Comparison of ENCODE assay signal across 8 cellular contexts in genomic region chr5:78534148-78535009, GRCh38.
DNase-seq lines count a peak whose midpoint lies in the region; ATAC-seq and TF ChIP-seq lines count a peak whose summit lies in the region.

No MANE protein-coding gene starts in this region.

- TF ChIP-seq POLR2A in NB4 (IDR thresholded peaks at IDR 0.05; ENCODE audit: extremely low read depth, insufficient read length) (no peak), tibial nerve (IDR thresholded peaks at IDR 0.05) (peak; percentile 20 to 31)

- H3K4me1 ChIP-seq in endodermal cell (ENCODE audit: control insufficient read depth, insufficient read depth, low read length) (peaks cover 4% of the 10 kb centered on the region), tibial nerve (peaks cover 0 to 51% (median 15%) of the 10 kb centered on the region in 4 donors)

- TF ChIP-seq EP300 in tibial nerve (IDR thresholded peaks at IDR 0.05): peak in 1 of 2 donors; percentile 83

- H3K4me3 Mint-ChIP-seq in endodermal cell: no peak overlapping the region
- no peak overlapping the region for H3K4me3 Mint-ChIP-seq in mesothelial cell of epicardium

- 92 to 94% methylated on average over 18 to 26 of the region's 26 CpGs for WGBS in endodermal cell (ENCODE audit: insufficient coverage in 1 of 2, insufficient read length in 1 of 2), 2 experiments
- 58 to 64% methylated on average over 26 of the region's 26 CpGs for WGBS in tibial nerve, 2 donors

- H3K9me3 Mint-ChIP-seq in endodermal cell (no peaks in the 10 kb centered on the region), mesothelial cell of epicardium (no peaks in the 10 kb centered on the region)

- no peak overlapping the region for H3K9ac ChIP-seq in endodermal cell (ENCODE audit: extremely low read depth, low read length, poor library complexity, severe bottlenecking)

- H3K4me3 ChIP-seq in NB4 (ENCODE audit: low read depth, low read length) (no peak overlapping the region), endodermal cell (ENCODE audit: low read length) (no peak overlapping the region), tibial nerve (peak overlapping the region in 1 of 4 donors; percentile 15)

- H3K27me3 ChIP-seq in endodermal cell (ENCODE audit: control insufficient read depth, insufficient read depth, low read length, poor library complexity, severe bottlenecking) (no peaks in the 10 kb centered on the region), tibial nerve (no peaks in the 10 kb centered on the region)

- no peaks in the 10 kb centered on the region for H3K9me3 ChIP-seq in endodermal cell (ENCODE audit: control insufficient read depth, low read length)
- H3K9me3 ChIP-seq in tibial nerve: no peaks in the 10 kb centered on the region

- peaks cover 38% of the 10 kb centered on the region for H3K4me1 Mint-ChIP-seq in endodermal cell
- peaks cover 20% of the 10 kb centered on the region for H3K4me1 Mint-ChIP-seq in mesothelial cell of epicardium

- H3K27ac Mint-ChIP-seq in endodermal cell (peak overlapping the region; percentile 82), mesothelial cell of epicardium (peak overlapping the region; percentile 50)

- TF ChIP-seq CTCF in NB4 (IDR thresholded peaks at IDR 0.05; ENCODE audit: low read depth, low read length) (no peak), endodermal cell (conservative IDR thresholded peaks at IDR 0.05) (no peak), mesothelial cell of epicardium (IDR thresholded peaks at IDR 0.05; ENCODE audit: unreplicated experiment) (no peak), tibial nerve (IDR thresholded peaks at IDR 0.05) (no peak)

- H3K36me3 Mint-ChIP-seq in endodermal cell (ENCODE audit: low read depth) (peaks cover 38% of the 10 kb centered on the region), mesothelial cell of epicardium (no peaks in the 10 kb centered on the region)

- H3K27me3 Mint-ChIP-seq in endodermal cell (ENCODE audit: insufficient read depth): no peaks in the 10 kb centered on the region
- H3K27me3 Mint-ChIP-seq in mesothelial cell of epicardium (ENCODE audit: low read depth): no peaks in the 10 kb centered on the region

- H3K36me3 ChIP-seq in endodermal cell (ENCODE audit: control insufficient read depth, insufficient read depth, low read length): peaks cover 37% of the 10 kb centered on the region
- H3K36me3 ChIP-seq in tibial nerve: no peaks in the 10 kb centered on the region

- H3K27ac ChIP-seq in endodermal cell (ENCODE audit: low read depth, low read length) (no peak overlapping the region), tibial nerve (peak overlapping the region; percentile 34 to 87 (median 67))

- ATAC-seq in GM18873 (IDR thresholded peaks at IDR 0.05; ENCODE audit: low FRiP score, unreplicated experiment): no peak

- peak; percentile 53 for DNase-seq in NB4 (ENCODE audit: low read depth)
- peak; percentile 58 for DNase-seq in endodermal cell
- no peak for DNase-seq in mesothelial cell of epicardium (ENCODE audit: low spot score in 2 of 2, unreplicated experiment in 2 of 2)
- DNase-seq in tibial nerve (ENCODE audit: low spot score in 2 of 2): peak in 1 of 2 donors; percentile 38
- DNase-seq in COR-L47 (lab: John Stamatoyannopoulos, UW): no peak
- no peak for DNase-seq in NCI-H69 (lab: John Stamatoyannopoulos, UW)
- DNase-seq in NCI-H1048 (lab: John Stamatoyannopoulos, UW): no peak

Comparison
In these comparisons a context has a peak if more than half of its experiments do, and no peak if none do; other contexts are left out.
1. DNase-seq: peak in NB4 (single experiment) and endodermal cell (single experiment); none in mesothelial cell of epicardium (0 of 2), COR-L47 (single experiment), NCI-H69 (single experiment) and NCI-H1048 (single experiment).